In the genomic region with DNA sequence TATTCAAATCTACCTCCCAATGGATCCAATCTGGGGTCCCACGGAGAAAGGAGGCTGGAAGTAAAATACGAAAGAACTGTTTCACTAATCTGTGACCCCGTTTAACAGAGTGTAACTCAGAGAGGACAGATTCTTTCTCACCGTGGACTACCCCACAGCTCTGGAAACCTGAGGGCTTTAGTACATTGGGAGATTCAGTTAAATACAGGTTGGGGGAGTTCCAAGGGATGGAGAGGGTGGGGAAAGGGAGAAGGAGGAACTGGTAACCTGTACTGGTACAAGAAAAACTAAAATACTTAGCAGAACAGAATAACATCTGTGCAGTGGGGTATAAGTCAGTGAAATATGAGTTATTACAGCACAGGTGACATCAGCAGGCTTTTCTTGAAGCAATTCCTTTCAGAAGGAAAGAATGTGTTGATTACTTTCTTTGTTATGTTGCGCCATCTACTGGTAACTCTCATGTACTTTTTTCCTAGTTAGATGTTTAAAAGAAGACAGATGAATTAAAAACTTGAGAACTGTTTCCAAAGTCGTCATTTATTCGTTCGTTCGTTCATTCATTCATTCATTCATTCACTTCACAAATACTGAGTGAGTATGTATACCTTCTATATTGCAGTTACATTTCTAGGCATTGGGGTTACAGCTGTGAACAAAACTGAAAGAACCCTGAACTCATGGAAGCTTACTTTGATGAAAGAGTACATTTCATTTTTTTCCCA, we compare ENCODE assay signal across 8 cellular contexts. TPM values are rescaled to one million over a fixed set of nuclear protein-coding genes. Genes with fewer than 3 reads are reported as not detected.
DNase-seq lines count a peak whose midpoint lies in the region; ATAC-seq lines count a peak whose summit lies in the region.

No MANE protein-coding gene starts in this region.

- H3K9me3 Mint-ChIP-seq in activated CD4-positive, alpha-beta T cell treated with anti-CD3 and anti-CD28 coated beads, Interleukin-2, amount 10 ng/mL, durations not matched to agents 24 days and 14 days: peaks cover under 1% of the 10 kb centered on the region
- H3K9me3 Mint-ChIP-seq in naive thymus-derived CD4-positive, alpha-beta T cell: peaks cover 0 to 2% (median 0%) of the 10 kb centered on the region in 11 donors

- H3K27me3 Mint-ChIP-seq in activated CD4-positive, alpha-beta T cell treated with anti-CD3 and anti-CD28 coated beads, Interleukin-2, amount 10 ng/mL, durations not matched to agents 24 days and 14 days: peaks cover 18% of the 10 kb centered on the region
- H3K27me3 Mint-ChIP-seq in naive thymus-derived CD4-positive, alpha-beta T cell: peaks cover 0 to 21% (median 0%) of the 10 kb centered on the region in 5 donors

- CTCF ChIA-PET in naive thymus-derived CD4-positive, alpha-beta T cell (lab: Charles Lee): interaction anchor here (0.6 to 8.2 kb wide), 7 partner anchors 10 to 418 kb away, joined by 3 to 190 read pairs (median 4); no protein-coding TSS in a partner anchor

- no peaks in the 10 kb centered on the region for H3K27me3 ChIP-seq in naive thymus-derived CD4-positive, alpha-beta T cell (ENCODE audit: control insufficient read depth in 2 of 2, insufficient read depth in 2 of 2, low read length in 2 of 2)

- no peak overlapping the region for H3K4me3 ChIP-seq in naive thymus-derived CD4-positive, alpha-beta T cell (ENCODE audit: low read length)

- H3K4me3 Mint-ChIP-seq in activated CD4-positive, alpha-beta T cell treated with anti-CD3 and anti-CD28 coated beads, Interleukin-2, amount 10 ng/mL, durations not matched to agents 24 days and 14 days: no peak overlapping the region
- no peak overlapping the region for H3K4me3 Mint-ChIP-seq in naive thymus-derived CD4-positive, alpha-beta T cell

- H3K9me3 ChIP-seq in naive thymus-derived CD4-positive, alpha-beta T cell (ENCODE audit: control insufficient read depth in 2 of 3, low read length in 3 of 3): no peaks in the 10 kb centered on the region

- no peak overlapping the region for H3K27ac Mint-ChIP-seq in activated CD4-positive, alpha-beta T cell treated with anti-CD3 and anti-CD28 coated beads, Interleukin-2, amount 10 ng/mL, durations not matched to agents 24 days and 14 days
- no peak overlapping the region for H3K27ac Mint-ChIP-seq in naive thymus-derived CD4-positive, alpha-beta T cell

- H3K4me1 ChIP-seq in naive thymus-derived CD4-positive, alpha-beta T cell (ENCODE audit: control insufficient read depth in 2 of 2, insufficient read depth in 2 of 2, low read length in 2 of 2): no peaks in the 10 kb centered on the region

- POLR2A ChIA-PET in naive thymus-derived CD4-positive, alpha-beta T cell (lab: Charles Lee): interaction anchor here (0.9 kb wide), 1 partner anchor 80 kb away, joined by 3 read pairs; no protein-coding TSS in a partner anchor

- no peaks in the 10 kb centered on the region for H3K36me3 ChIP-seq in naive thymus-derived CD4-positive, alpha-beta T cell (ENCODE audit: control insufficient read depth in 2 of 3, insufficient read depth in 3 of 3, low read length in 3 of 3)

- intact Hi-C loops in activated CD4-positive, alpha-beta T cell treated with anti-CD3 and anti-CD28 coated beads, Interleukin-2, amount 10 ng/mL, durations not matched to agents 24 days and 14 days (cut with micrococcal nuclease): loop anchor here (1.0 to 2.0 kb wide), 3 partner anchors 80 to 187 kb away; no protein-coding TSS in a partner anchor
- intact Hi-C loops in naive thymus-derived CD4-positive, alpha-beta T cell (cut with micrococcal nuclease): loop anchor here (1.0 to 2.0 kb wide), 9 partner anchors 23 to 781 kb away; a partner anchor contains a TSS

- H3K36me3 Mint-ChIP-seq in activated CD4-positive, alpha-beta T cell treated with anti-CD3 and anti-CD28 coated beads, Interleukin-2, amount 10 ng/mL, durations not matched to agents 24 days and 14 days (ENCODE audit: low read depth): no peaks in the 10 kb centered on the region
- peaks cover 0 to 1% (median 0%) of the 10 kb centered on the region in 5 donors for H3K36me3 Mint-ChIP-seq in naive thymus-derived CD4-positive, alpha-beta T cell

- peak; percentile 68 for DNase-seq in activated CD4-positive, alpha-beta T cell treated with anti-CD3 and anti-CD28 coated beads, Interleukin-2, amount 10 ng/mL, durations not matched to agents 24 days and 14 days
- DNase-seq in activated CD4-positive, alpha-beta T cell treated with anti-CD3 and anti-CD28 coated beads, Interleukin-2, amount 50 U/mL, for 1 hour: no peak
- DNase-seq in NAMALWA (ENCODE audit: low spot score) (peak; percentile 85), SHP77 treated with DMSO at 0.1 percent for 48 hours (lab: John Stamatoyannopoulos, UW) (peak; percentile 29), epithelial cell of prostate (ENCODE audit: low read depth, low spot score) (peak; percentile 37)
- DNase-seq in naive thymus-derived CD4-positive, alpha-beta T cell: peak in 7 of 9 donors; percentile 25 to 67 (median 54)
- DNase-seq in activated CD4-positive, CD25-positive, alpha-beta regulatory T cell treated with anti-CD3 and anti-CD28 coated beads, Interleukin-2, amount 50 U/mL, for 72 hours: no peak

- H3K27ac ChIP-seq in epithelial cell of prostate: peak overlapping the region; percentile 96
- H3K27ac ChIP-seq in naive thymus-derived CD4-positive, alpha-beta T cell (ENCODE audit: low read depth, low read length): no peak overlapping the region

- H3K4me1 Mint-ChIP-seq in activated CD4-positive, alpha-beta T cell treated with anti-CD3 and anti-CD28 coated beads, Interleukin-2, amount 10 ng/mL, durations not matched to agents 24 days and 14 days: no peaks in the 10 kb centered on the region
- H3K4me1 Mint-ChIP-seq in naive thymus-derived CD4-positive, alpha-beta T cell: peaks cover 0 to 6% (median 0%) of the 10 kb centered on the region in 7 donors

- ATAC-seq in naive thymus-derived CD4-positive, alpha-beta T cell: peak; percentile 66
- no peak for ATAC-seq in HG02759 (IDR thresholded peaks at IDR 0.05; ENCODE audit: unreplicated experiment)

RNA-seq across cellular contexts. Expression of a gene that starts 30.0 kb away (rescaled TPM):
- total RNA-seq in activated CD4-positive, alpha-beta T cell treated with anti-CD3 and anti-CD28 coated beads, Interleukin-2, amount 10 ng/mL, durations not matched to agents 24 days and 14 days: 48.3 and 50.3 TPM in 2 replicates
- total RNA-seq in naive thymus-derived CD4-positive, alpha-beta T cell: 10 to 100 TPM in 4 of 5 experiments, 1 to 10 TPM in 1; 8.8 to 59.8 (median 16.1) TPM
- polyA plus RNA-seq in naive thymus-derived CD4-positive, alpha-beta T cell: 10 to 100 TPM; 13.0 to 13.3 TPM

Comparison
In these comparisons a context has a peak if more than half of its experiments do, and no peak if none do; other contexts are left out.
1. DNase-seq: peak in activated CD4-positive, alpha-beta T cell treated with anti-CD3 and anti-CD28 coated beads, Interleukin-2, amount 10 ng/mL, durations not matched to agents 24 days and 14 days (single experiment), NAMALWA (single experiment), SHP77 treated with DMSO at 0.1 percent for 48 hours (single experiment), epithelial cell of prostate (single experiment) and naive thymus-derived CD4-positive, alpha-beta T cell (7 of 9); none in activated CD4-positive, alpha-beta T cell treated with anti-CD3 and anti-CD28 coated beads, Interleukin-2, amount 50 U/mL, for 1 hour (single experiment) and activated CD4-positive, CD25-positive, alpha-beta regulatory T cell treated with anti-CD3 and anti-CD28 coated beads, Interleukin-2, amount 50 U/mL, for 72 hours (single experiment).